8 cellular contexts compared by ENCODE assay signal in genomic region chr15:84600687-84601554, GRCh38. TPM values are rescaled to one million over a fixed set of nuclear protein-coding genes. Genes with fewer than 3 reads are reported as not detected.
A peak's percentile ranks its signal among the peaks of the same experiment; 100 is the strongest.
DNase-seq lines count a peak whose midpoint lies in the region; ATAC-seq and TF ChIP-seq lines count a peak whose summit lies in the region.

Gene ZSCAN2 (plus strand): TSS chr15:84601009. CDS start chr15:84603928, 2,919 bp downstream.

- peaks cover 19% of the 10 kb centered on the region for H3K36me3 Mint-ChIP-seq in activated T-helper 2 cell treated with anti-CD3 and anti-CD28 coated beads, Interferon-gamma antibody, Interleukin-2, Interleukin-4, amounts not matched to agents 10 μg/mL and 5 μg/mL and 100 μg/mL, durations not matched to agents 14 hours and 24 hours and 36 hours (ENCODE audit: low read depth)
- no peaks in the 10 kb centered on the region for H3K36me3 Mint-ChIP-seq in natural killer cell

- peak within 1 kb of the TSS; percentile 79 for H3K4me3 ChIP-seq in LNCaP clone FGC (ENCODE audit: low read depth, low read length)

- intact Hi-C loops in activated T-helper 2 cell treated with anti-CD3 and anti-CD28 coated beads, Interferon-gamma antibody, Interleukin-2, Interleukin-4, amounts not matched to agents 10 μg/mL and 5 μg/mL and 100 μg/mL, durations not matched to agents 14 hours and 24 hours and 36 hours (cut with micrococcal nuclease), result loop anchor here (1.0 to 5.0 kb wide), 4 partner anchors 30 to 380 kb away; partner anchors contain the start of genes PDE8A and WDR73
- intact Hi-C loops in natural killer cell (cut with micrococcal nuclease), result loop anchor here (1.0 to 2.0 kb wide), 3 partner anchors 30 to 54 kb away; partner anchors contain the start of gene WDR73

- H3K27me3 Mint-ChIP-seq in activated T-helper 2 cell treated with anti-CD3 and anti-CD28 coated beads, Interferon-gamma antibody, Interleukin-2, Interleukin-4, amounts not matched to agents 10 μg/mL and 5 μg/mL and 100 μg/mL, durations not matched to agents 14 hours and 24 hours and 36 hours (ENCODE audit: low read depth), result no peaks in the 10 kb centered on the region
- H3K27me3 Mint-ChIP-seq in natural killer cell (ENCODE audit: low read depth in 2 of 2), result no peaks in the 10 kb centered on the region

- peak within 1 kb of the TSS; percentile 73 for H3K27ac Mint-ChIP-seq in activated T-helper 2 cell treated with anti-CD3 and anti-CD28 coated beads, Interferon-gamma antibody, Interleukin-2, Interleukin-4, amounts not matched to agents 10 μg/mL and 5 μg/mL and 100 μg/mL, durations not matched to agents 14 hours and 24 hours and 36 hours
- H3K27ac Mint-ChIP-seq in natural killer cell, result peak within 1 kb of the TSS; percentile 83 to 94

- DNase-seq in EH (ENCODE audit: low read depth), result peak; percentile 95
- peak; percentile 93 for DNase-seq in H4 (ENCODE audit: low spot score)
- DNase-seq in LNCaP clone FGC (ENCODE audit: low read depth), result peak; percentile 85
- peak; percentile 95 for DNase-seq in RPMI8226
- peak; percentile 92 for DNase-seq in activated T-helper 2 cell treated with anti-CD3 and anti-CD28 coated beads, Interferon-gamma antibody, Interleukin-2, Interleukin-4, amounts not matched to agents 10 μg/mL and 5 μg/mL and 100 μg/mL, durations not matched to agents 14 hours and 24 hours and 36 hours (ENCODE audit: low spot score)
- peak; percentile 87 for DNase-seq in fibroblast of peridontal ligament (ENCODE audit: extremely low read depth)
- DNase-seq in natural killer cell, result peak; percentile 92
- DNase-seq in stimulated activated naive CD4-positive, alpha-beta T cell (lab: John Stamatoyannopoulos, UW), result peak; percentile 84 to 93 (median 89)

- TF ChIP-seq CTCF in LNCaP clone FGC (IDR thresholded peaks at IDR 0.05; ENCODE audit: control insufficient read depth, extremely low read depth, insufficient read depth) (no peak), natural killer cell (IDR thresholded peaks at IDR 0.05) (no peak)

- peak; percentile 97 to 99 (median 99) for ATAC-seq in natural killer cell

- no peaks in the 10 kb centered on the region for H3K9me3 Mint-ChIP-seq in activated T-helper 2 cell treated with anti-CD3 and anti-CD28 coated beads, Interferon-gamma antibody, Interleukin-2, Interleukin-4, amounts not matched to agents 10 μg/mL and 5 μg/mL and 100 μg/mL, durations not matched to agents 14 hours and 24 hours and 36 hours
- H3K9me3 Mint-ChIP-seq in natural killer cell, result no peaks in the 10 kb centered on the region

- H3K4me1 Mint-ChIP-seq in activated T-helper 2 cell treated with anti-CD3 and anti-CD28 coated beads, Interferon-gamma antibody, Interleukin-2, Interleukin-4, amounts not matched to agents 10 μg/mL and 5 μg/mL and 100 μg/mL, durations not matched to agents 14 hours and 24 hours and 36 hours (ENCODE audit: low read depth), result peaks cover 47% of the 10 kb centered on the region
- peaks cover 45 to 50% of the 10 kb centered on the region in 2 donors for H3K4me1 Mint-ChIP-seq in natural killer cell

- peak within 1 kb of the TSS; percentile 90 for H3K4me3 Mint-ChIP-seq in activated T-helper 2 cell treated with anti-CD3 and anti-CD28 coated beads, Interferon-gamma antibody, Interleukin-2, Interleukin-4, amounts not matched to agents 10 μg/mL and 5 μg/mL and 100 μg/mL, durations not matched to agents 14 hours and 24 hours and 36 hours (ENCODE audit: low read depth)
- peak within 1 kb of the TSS; percentile 95 for H3K4me3 Mint-ChIP-seq in natural killer cell

RNA-seq across cellular contexts. Expression of gene ZSCAN2, which starts in this region (rescaled TPM):
- total RNA-seq in H4 (2014; rRNA removed; shearing (Covaris generic)), result 7.6 and 7.8 TPM in 2 replicates
- 10.1 and 10.6 TPM in 2 replicates for total RNA-seq in activated T-helper 2 cell treated with anti-CD3 and anti-CD28 coated beads, Interferon-gamma antibody, Interleukin-2, Interleukin-4, amounts not matched to agents 10 μg/mL and 5 μg/mL and 100 μg/mL, durations not matched to agents 14 hours and 24 hours and 36 hours
- 1 to 10 TPM; 5.0 to 8.3 (median 5.5) TPM for total RNA-seq in natural killer cell

Comparison
In these comparisons a context has a peak if more than half of its experiments do, and no peak if none do; other contexts are left out.
1. Peak in every context shown above with its lines: DNase-seq, ATAC-seq and H3K4me3 ChIP-seq.